1 cellular context compared by ENCODE assay signal in the genomic region with DNA sequence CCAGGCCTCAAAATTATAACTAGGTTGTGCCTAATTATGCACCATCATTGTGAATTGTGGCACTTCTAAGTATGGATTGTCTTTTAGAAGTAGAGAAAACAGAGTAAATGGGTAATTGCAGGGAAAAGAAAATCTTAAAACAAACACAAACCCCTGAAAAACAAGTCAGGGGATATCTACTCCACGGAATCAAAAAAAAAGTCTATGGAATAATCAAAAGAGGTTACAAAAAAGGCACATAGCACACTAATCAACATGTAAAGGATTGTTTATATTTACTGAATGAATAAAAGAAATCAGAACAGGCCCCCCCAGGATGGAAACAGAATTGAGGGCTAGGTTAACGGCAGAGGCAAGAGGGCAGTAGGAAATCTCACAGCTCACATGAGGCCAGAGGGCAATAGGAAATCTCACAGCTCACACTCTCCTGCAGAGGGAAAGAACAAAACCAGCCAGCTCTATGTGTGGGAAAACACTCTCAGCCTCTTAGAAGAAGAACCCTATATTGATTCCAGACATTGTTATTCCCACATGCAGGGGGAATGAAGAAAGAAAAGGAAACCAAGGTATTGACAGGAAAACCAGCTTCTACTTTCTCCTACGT.
TF ChIP-seq lines count a peak whose summit lies in the region.

No MANE protein-coding gene starts in this region.

TF ChIP-seq in HCT116, 20 proteins besides CTCF, POLR2A, EP300 and RAD21 (continued from another document):
- TF ChIP-seq, protein P1, sequence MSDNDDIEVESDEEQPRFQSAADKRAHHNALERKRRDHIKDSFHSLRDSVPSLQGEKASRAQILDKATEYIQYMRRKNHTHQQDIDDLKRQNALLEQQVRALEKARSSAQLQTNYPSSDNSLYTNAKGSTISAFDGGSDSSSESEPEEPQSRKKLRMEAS (IDR thresholded peaks at IDR 0.05) = no peak
- no peak for TF ChIP-seq ZNF274 (IDR thresholded peaks at IDR 0.05; ENCODE audit: low read depth, low read length)
- TF ChIP-seq, protein P2, sequence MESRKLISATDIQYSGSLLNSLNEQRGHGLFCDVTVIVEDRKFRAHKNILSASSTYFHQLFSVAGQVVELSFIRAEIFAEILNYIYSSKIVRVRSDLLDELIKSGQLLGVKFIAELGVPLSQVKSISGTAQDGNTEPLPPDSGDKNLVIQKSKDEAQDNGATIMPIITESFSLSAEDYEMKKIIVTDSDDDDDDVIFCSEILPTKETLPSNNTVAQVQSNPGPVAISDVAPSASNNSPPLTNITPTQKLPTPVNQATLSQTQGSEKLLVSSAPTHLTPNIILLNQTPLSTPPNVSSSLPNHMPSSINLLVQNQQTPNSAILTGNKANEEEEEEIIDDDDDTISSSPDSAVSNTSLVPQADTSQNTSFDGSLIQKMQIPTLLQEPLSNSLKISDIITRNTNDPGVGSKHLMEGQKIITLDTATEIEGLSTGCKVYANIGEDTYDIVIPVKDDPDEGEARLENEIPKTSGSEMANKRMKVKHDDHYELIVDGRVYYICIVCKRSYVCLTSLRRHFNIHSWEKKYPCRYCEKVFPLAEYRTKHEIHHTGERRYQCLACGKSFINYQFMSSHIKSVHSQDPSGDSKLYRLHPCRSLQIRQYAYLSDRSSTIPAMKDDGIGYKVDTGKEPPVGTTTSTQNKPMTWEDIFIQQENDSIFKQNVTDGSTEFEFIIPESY (IDR thresholded peaks at IDR 0.05; ENCODE audit: extremely low read depth, insufficient replicate concordance, low read length) = no peak
TF ChIP-seq in HCT116: peak in this region for 0.
